In the genomic region with DNA sequence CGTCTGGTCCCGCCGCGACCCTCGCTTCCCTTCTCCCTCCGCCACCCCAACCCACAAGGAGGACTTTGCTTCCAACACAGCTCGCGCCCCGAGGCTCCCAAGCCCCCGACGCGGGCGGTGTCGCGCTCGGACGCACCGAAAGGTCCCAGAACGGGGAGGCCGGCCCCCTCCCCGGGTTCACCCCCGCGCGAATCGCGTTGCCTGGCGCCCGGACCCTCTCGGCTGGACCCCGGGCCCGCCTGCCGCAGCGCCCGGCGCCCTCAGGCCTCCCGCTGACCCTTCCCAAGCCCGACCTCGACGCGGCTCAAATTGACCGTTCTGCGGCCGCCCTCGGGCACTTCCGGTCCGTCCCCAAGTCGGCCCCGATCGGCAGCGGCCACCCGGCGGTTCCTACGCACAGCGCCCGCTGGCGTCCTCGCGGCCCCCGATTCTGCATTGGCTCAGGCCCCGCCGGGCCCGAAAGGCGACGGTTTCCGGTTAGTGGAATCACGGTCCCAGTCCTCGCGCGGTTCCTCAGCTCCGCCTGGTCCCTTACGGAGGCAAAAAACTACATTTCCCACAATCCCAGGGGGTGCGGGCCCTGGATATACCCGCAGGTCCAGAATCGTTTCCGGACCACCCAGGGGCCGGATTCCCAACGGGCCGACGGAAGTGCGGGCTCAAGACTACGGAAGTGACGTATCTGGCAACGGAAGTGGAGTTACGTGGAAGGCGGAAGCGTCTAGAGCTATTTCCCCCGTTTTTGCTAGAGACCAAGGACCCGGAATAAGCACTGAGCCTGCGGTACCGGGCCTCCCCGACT, we compare ENCODE assay signal across 8 cellular contexts. TPM values are rescaled to one million over a fixed set of nuclear protein-coding genes. Genes with fewer than 3 reads are reported as not detected.
DNase-seq lines count a peak whose midpoint lies in the region; ATAC-seq, FAIRE-seq and TF ChIP-seq lines count a peak whose summit lies in the region.

A gene (minus strand): TSS at position 347 of the 802 bp plus-strand sequence. CDS start 451 bp downstream, outside the sequence.

- in situ Hi-C loops in astrocyte of the cerebellum (cut with HindIII; ENCODE audit: low sequenced_read_pairs): loop anchor here (5.0 kb wide), 1 partner anchor 117 kb away; no protein-coding TSS in a partner anchor

- H3K27ac ChIP-seq in rectal smooth muscle tissue (ENCODE audit: low read depth, low read length) (peak within 1 kb of the TSS; percentile 84), aorta (ENCODE audit: low read depth in 1 of 2, low read length in 2 of 2) (peak within 1 kb of the TSS in 1 of 2 donors; percentile 73)

- intact Hi-C loops in aorta (cut with DNase I): loop anchor here in 1 of 2 donors (1.0 kb wide), 1 partner anchor 67 kb away; a partner anchor contains a TSS

- no peaks in the 10 kb centered on the region for H3K9me3 ChIP-seq in aorta (ENCODE audit: control insufficient read depth, low read length)

- H3K36me3 ChIP-seq in rectal smooth muscle tissue (ENCODE audit: control insufficient read depth, insufficient read depth, low read length): no peaks in the 10 kb centered on the region
- H3K36me3 ChIP-seq in aorta (ENCODE audit: control insufficient read depth in 1 of 2, insufficient read depth in 2 of 2, low read length in 1 of 2): no peaks in the 10 kb centered on the region

- H3K27me3 ChIP-seq in rectal smooth muscle tissue (ENCODE audit: control insufficient read depth, insufficient read depth, low read length): no peaks in the 10 kb centered on the region
- no peaks in the 10 kb centered on the region for H3K27me3 ChIP-seq in aorta (ENCODE audit: control insufficient read depth in 1 of 2, insufficient read depth in 2 of 2, low read length in 1 of 2)

- FAIRE-seq in GM18507 (lab: Jason Lieb, UNC): peak; percentile 100

- ATAC-seq in HG02981 (IDR thresholded peaks at IDR 0.05; ENCODE audit: unreplicated experiment) (peak; percentile 84), aorta (ENCODE audit: low FRiP score) (peak; percentile 97)

- WGBS in aorta, 2 donors: 0% methylated on average over 69 to 91 of the region's 91 CpGs

- peak; percentile 25 for TF ChIP-seq CTCF in astrocyte of the cerebellum (IDR thresholded peaks at IDR 0.05; ENCODE audit: low read depth, low read length, missing control alignments)

- peaks cover 17% of the 10 kb centered on the region for H3K4me1 ChIP-seq in rectal smooth muscle tissue (ENCODE audit: control insufficient read depth, insufficient read depth, low read length)
- H3K4me1 ChIP-seq in aorta (ENCODE audit: control insufficient read depth in 1 of 2, insufficient read depth in 2 of 2, low read length in 2 of 2): no peaks in the 10 kb centered on the region

- peak within 1 kb of the TSS; percentile 90 for H3K9ac ChIP-seq in rectal smooth muscle tissue (ENCODE audit: low read length)

- H3K4me3 ChIP-seq in astrocyte of the cerebellum (ENCODE audit: low read depth, low read length) (peak within 1 kb of the TSS; percentile 88), rectal smooth muscle tissue (ENCODE audit: low read length) (peak within 1 kb of the TSS; percentile 94), aorta (ENCODE audit: low read length in 2 of 2) (peak within 1 kb of the TSS; percentile 61 to 69)

- peak; percentile 97 for DNase-seq in GM18507 (ENCODE audit: extremely low spot score, insufficient read length, low read depth)
- peak; percentile 96 for DNase-seq in NCI-H2029 treated with DMSO at 0.1 percent for 48 hours (lab: John Stamatoyannopoulos, UW)
- peak; percentile 87 for DNase-seq in T-helper 9 cell
- DNase-seq in astrocyte of the cerebellum (ENCODE audit: low read depth): peak; percentile 100
- DNase-seq in hepatic stellate cell (ENCODE audit: low spot score): peak; percentile 99
- peak; percentile 99 for DNase-seq in aorta

RNA-seq across cellular contexts. Expression of the gene that starts here (rescaled TPM):
- 10 to 100 TPM; 59.6 to 65.6 TPM for total RNA-seq in aorta
- polyA plus RNA-seq in aorta: 100 to 1,000 TPM; 119 to 154 TPM
